Comparison of ENCODE assay signal across 8 cellular contexts in the genomic region with DNA sequence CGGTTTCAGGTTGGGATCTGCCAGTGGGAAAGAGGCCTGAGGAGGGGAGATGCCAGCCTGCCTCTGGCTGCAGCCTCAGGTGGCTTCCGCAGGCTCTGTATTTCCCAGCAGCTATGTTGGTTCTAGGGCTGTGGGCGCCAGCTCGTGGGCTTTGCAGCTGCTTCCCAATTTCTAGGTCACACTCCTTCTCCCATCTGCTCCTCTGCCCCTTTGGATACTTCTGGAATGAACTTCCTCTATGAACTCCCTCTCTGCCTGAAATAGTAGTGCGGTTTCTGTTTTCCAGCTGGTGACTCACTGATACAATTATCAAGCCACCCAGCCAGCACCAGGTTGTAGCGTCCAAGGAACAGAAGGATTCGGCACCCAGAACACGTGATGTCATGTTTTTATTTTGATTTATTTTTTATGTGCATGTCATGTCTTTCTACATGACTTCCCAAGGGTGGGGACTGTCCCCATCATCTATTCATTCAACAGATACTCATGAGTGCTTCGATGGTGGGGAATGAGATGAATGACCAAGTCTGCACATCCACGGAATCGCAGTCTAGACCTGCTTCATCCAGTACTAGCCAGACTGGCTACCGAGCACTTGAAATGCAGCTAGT. TPM values are rescaled to one million over a fixed set of nuclear protein-coding genes. Genes with fewer than 3 reads are reported as not detected.
DNase-seq lines count a peak whose midpoint lies in the region; ATAC-seq and TF ChIP-seq lines count a peak whose summit lies in the region.

No MANE protein-coding gene starts in this region.

- H3K4me1 Mint-ChIP-seq in mesothelial cell of epicardium: peaks cover 49% of the 10 kb centered on the region

- H3K27ac Mint-ChIP-seq in mesothelial cell of epicardium: peak overlapping the region; percentile 71

- no peak for TF ChIP-seq CTCF in mesothelial cell of epicardium (IDR thresholded peaks at IDR 0.05; ENCODE audit: unreplicated experiment)

- H3K36me3 Mint-ChIP-seq in mesothelial cell of epicardium: no peaks in the 10 kb centered on the region

- no peak overlapping the region for H3K4me3 Mint-ChIP-seq in mesothelial cell of epicardium

- DNase-seq in AG08395 (ENCODE audit: low spot score) (peak; percentile 82), NCI-H2029 treated with DMSO at 0.1 percent for 48 hours (lab: John Stamatoyannopoulos, UW) (peak; percentile 76), dedifferentiated amniotic fluid mesenchymal stem cell (ENCODE audit: extremely low spot score) (peak; percentile 72), mesothelial cell of epicardium (ENCODE audit: low spot score in 2 of 2, unreplicated experiment in 2 of 2) (no peak)
- DNase-seq in stimulated activated CD4-positive, alpha-beta T cell treated with anti-CD3 and anti-CD28 coated beads, Interleukin-4, amount 100 ng/mL, for 24 hours: no peak

- H3K9me3 Mint-ChIP-seq in mesothelial cell of epicardium: no peaks in the 10 kb centered on the region

- no peaks in the 10 kb centered on the region for H3K27me3 Mint-ChIP-seq in mesothelial cell of epicardium (ENCODE audit: low read depth)

- ATAC-seq in GM21737 (IDR thresholded peaks at IDR 0.05; ENCODE audit: unreplicated experiment) (no peak), GM21528 (IDR thresholded peaks at IDR 0.05; ENCODE audit: low FRiP score, unreplicated experiment) (no peak), HG02610 (IDR thresholded peaks at IDR 0.05; ENCODE audit: unreplicated experiment) (no peak)

RNA-seq across cellular contexts. Expression of a gene that starts 38.0 kb away (rescaled TPM):
- 32.4 to 35.7 TPM (median 35.3 TPM) in 3 replicates for total RNA-seq in mesothelial cell of epicardium

Comparison
In these comparisons a context has a peak if more than half of its experiments do, and no peak if none do; other contexts are left out.
1. DNase-seq: peak in AG08395 (single experiment), NCI-H2029 treated with DMSO at 0.1 percent for 48 hours (single experiment) and dedifferentiated amniotic fluid mesenchymal stem cell (single experiment); none in mesothelial cell of epicardium (0 of 2) and stimulated activated CD4-positive, alpha-beta T cell treated with anti-CD3 and anti-CD28 coated beads, Interleukin-4, amount 100 ng/mL, for 24 hours (single experiment).